ENCODE assay signal across 1 cellular context in genomic region chr2:20439193-20439475, GRCh38.
TF ChIP-seq lines count a peak whose summit lies in the region.

No MANE protein-coding gene starts in this region.

TF ChIP-seq in HepG2, 621 proteins besides CTCF, POLR2A, EP300 and RAD21 (continued from another document and continues in another):
- TF ChIP-seq ZNF646 (CRISPR knock-in tag; IDR thresholded peaks at IDR 0.05) (no peak), SIN3B (IDR thresholded peaks at IDR 0.05; ENCODE audit: low read length) (no peak), ETV6 (CRISPR knock-in tag; conservative IDR thresholded peaks at IDR 0.05) (no peak), ZNF136 (CRISPR knock-in tag; IDR thresholded peaks at IDR 0.05; ENCODE audit: low read depth) (no peak), ZNF670 (CRISPR knock-in tag; IDR thresholded peaks at IDR 0.05; ENCODE audit: borderline replicate concordance) (no peak), HNRNPUL1 (IDR thresholded peaks at IDR 0.05; ENCODE audit: low read depth, low read length) (no peak), KLF6 (CRISPR knock-in tag; IDR thresholded peaks at IDR 0.05) (no peak), ZNF710 (CRISPR knock-in tag; IDR thresholded peaks at IDR 0.05; ENCODE audit: borderline replicate concordance) (no peak), PAXIP1 (CRISPR knock-in tag; conservative IDR thresholded peaks at IDR 0.05) (0 out of 2 replicates have a peak, but pooled peaks have one; percentile 5), BRF2 (CRISPR knock-in tag; IDR thresholded peaks at IDR 0.05) (no peak), ZBTB43 (CRISPR knock-in tag; conservative IDR thresholded peaks at IDR 0.05) (no peak), MXD4 (CRISPR knock-in tag; IDR thresholded peaks at IDR 0.05) (no peak), TCF7 (IDR thresholded peaks at IDR 0.05; ENCODE audit: low read depth) (peak; percentile 43; the same call in 1 of the 2 replicates), ZNF510 (CRISPR knock-in tag; IDR thresholded peaks at IDR 0.05; ENCODE audit: low read depth) (no peak), ZNF839 (CRISPR knock-in tag; IDR thresholded peaks at IDR 0.05; ENCODE audit: borderline replicate concordance) (no peak), MIXL1 (CRISPR knock-in tag; IDR thresholded peaks at IDR 0.05) (peak; percentile 52; the same call in 1 of the 2 replicates), POLR2AphosphoS2 (IDR thresholded peaks at IDR 0.05; ENCODE audit: low read depth, low read length) (no peak), ZSCAN9 (CRISPR knock-in tag; IDR thresholded peaks at IDR 0.05; ENCODE audit: borderline replicate concordance) (no peak), ZNF3 (CRISPR knock-in tag; IDR thresholded peaks at IDR 0.05) (no peak), JUND (CRISPR knock-in tag; IDR thresholded peaks at IDR 0.05) (peak; percentile 60; the same call in 1 of the 2 replicates), MED13 (CRISPR knock-in tag; IDR thresholded peaks at IDR 0.05) (no peak), ZNF629 (CRISPR knock-in tag; conservative IDR thresholded peaks at IDR 0.05) (no peak), TAF15 (IDR thresholded peaks at IDR 0.05; ENCODE audit: low read depth, low read length, poor library complexity, severe bottlenecking) (no peak), ETV5 (CRISPR knock-in tag; IDR thresholded peaks at IDR 0.05; ENCODE audit: borderline replicate concordance) (0 out of 2 replicates have a peak, but pooled peaks have one; percentile 39), MAFK (conservative IDR thresholded peaks at IDR 0.05 in 1 of 2, IDR thresholded peaks at IDR 0.05 in 1 of 2; ENCODE audit: low read length in 2 of 2) (no peak), TAF1 (CRISPR knock-in tag; IDR thresholded peaks at IDR 0.05) (no peak), ATF5 (CRISPR knock-in tag; IDR thresholded peaks at IDR 0.05; ENCODE audit: low read depth) (no peak), JARID2 (CRISPR knock-in tag; IDR thresholded peaks at IDR 0.05; ENCODE audit: insufficient replicate concordance) (no peak), ZNF770 (CRISPR knock-in tag; IDR thresholded peaks at IDR 0.05) (no peak), ZNF562 (CRISPR knock-in tag; IDR thresholded peaks at IDR 0.05; ENCODE audit: borderline replicate concordance) (no peak), FOXA3 (CRISPR knock-in tag; IDR thresholded peaks at IDR 0.05) (peak; percentile 76), GLI4 (CRISPR knock-in tag; IDR thresholded peaks at IDR 0.05; ENCODE audit: borderline replicate concordance) (no peak), DNMT3B (CRISPR knock-in tag; conservative IDR thresholded peaks at IDR 0.05) (no peak), MNT (IDR thresholded peaks at IDR 0.05) (no peak), ATF7-NPFF (CRISPR knock-in tag; IDR thresholded peaks at IDR 0.05; ENCODE audit: low read depth) (no peak), ELF3 (CRISPR knock-in tag; IDR thresholded peaks at IDR 0.05) (0 out of 2 replicates have a peak, but pooled peaks have one; percentile 9), KAT2B (IDR thresholded peaks at IDR 0.05; ENCODE audit: borderline replicate concordance, low read depth, low read length) (0 out of 2 replicates have a peak, but pooled peaks have one; percentile 11), MBNL3 (CRISPR knock-in tag; conservative IDR thresholded peaks at IDR 0.05) (no peak), PHF8 (CRISPR knock-in tag; IDR thresholded peaks at IDR 0.05) (no peak), ZNF530 (CRISPR knock-in tag; IDR thresholded peaks at IDR 0.05; ENCODE audit: low read depth) (no peak), CBX2 (IDR thresholded peaks at IDR 0.05; ENCODE audit: low read depth, low read length) (no peak), CBX2 (CRISPR knock-in tag; IDR thresholded peaks at IDR 0.05; ENCODE audit: low read depth) (no peak)
